Comparison of ENCODE assay signal across 1 cellular context in the genomic region with DNA sequence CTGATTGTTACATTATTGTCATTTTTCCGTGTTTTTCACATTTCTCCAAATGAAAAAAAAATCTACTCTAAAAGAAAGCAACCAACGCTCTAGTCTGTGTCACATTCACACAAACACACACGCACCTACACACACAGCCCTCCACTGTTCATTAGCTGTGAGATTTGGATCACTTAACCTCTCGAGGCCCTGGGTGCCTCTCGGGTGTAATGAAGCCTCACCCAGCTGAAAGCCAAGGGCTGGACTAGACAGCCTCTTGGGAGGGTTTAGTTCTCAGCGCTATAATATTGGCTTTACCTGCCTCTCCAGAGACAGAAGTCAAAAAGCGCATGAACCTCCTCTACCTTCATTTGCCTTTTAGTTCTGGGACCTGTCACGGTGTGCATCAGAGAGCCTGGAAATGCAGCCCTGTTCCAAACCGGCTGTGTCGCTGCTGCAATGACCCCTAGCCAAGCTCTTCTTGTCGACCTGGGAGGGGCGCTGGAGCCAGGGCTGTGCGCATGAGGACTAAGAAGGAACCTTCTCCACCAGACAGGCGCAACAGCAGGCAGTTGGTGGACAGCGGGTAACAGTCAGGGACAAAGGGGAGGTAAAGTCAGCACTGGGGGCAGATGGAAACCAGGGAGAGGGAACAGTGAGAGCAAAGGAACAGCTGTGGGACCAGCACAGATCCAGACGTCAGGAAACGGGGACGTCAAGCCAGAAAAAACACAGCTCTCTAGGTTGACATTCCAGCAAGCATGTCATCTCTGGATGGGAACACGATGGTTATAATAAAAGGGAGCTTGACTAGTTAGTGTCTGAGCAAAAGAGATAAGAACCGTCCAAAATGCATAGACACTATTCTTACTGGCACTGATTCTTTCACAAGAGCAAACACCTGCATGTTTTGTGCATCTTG.
TF ChIP-seq lines count a peak whose summit lies in the region.

No MANE protein-coding gene starts in this region.

TF ChIP-seq in IMR-90, 13 proteins besides CTCF, POLR2A, EP300 and RAD21:
- no peak for TF ChIP-seq NFE2L2 (IDR thresholded peaks at IDR 0.05; ENCODE audit: low read depth, low read length)
- no peak for TF ChIP-seq SMC3 (IDR thresholded peaks at IDR 0.05; ENCODE audit: low read depth, low read length)
- TF ChIP-seq MAFK (IDR thresholded peaks at IDR 0.05; ENCODE audit: low read depth, low read length): no peak
- no peak for TF ChIP-seq RFX5 (IDR thresholded peaks at IDR 0.05; ENCODE audit: low read depth, low read length)
- no peak for TF ChIP-seq MXI1 (IDR thresholded peaks at IDR 0.05; ENCODE audit: borderline replicate concordance, low read depth, low read length)
- no peak for TF ChIP-seq CEBPB (IDR thresholded peaks at IDR 0.05; ENCODE audit: low read depth, low read length)
- TF ChIP-seq FOS (IDR thresholded peaks at IDR 0.05; ENCODE audit: low read depth, low read length): no peak
- TF ChIP-seq BHLHE40 (IDR thresholded peaks at IDR 0.05; ENCODE audit: low read depth, low read length): no peak
- TF ChIP-seq, protein P1, sequence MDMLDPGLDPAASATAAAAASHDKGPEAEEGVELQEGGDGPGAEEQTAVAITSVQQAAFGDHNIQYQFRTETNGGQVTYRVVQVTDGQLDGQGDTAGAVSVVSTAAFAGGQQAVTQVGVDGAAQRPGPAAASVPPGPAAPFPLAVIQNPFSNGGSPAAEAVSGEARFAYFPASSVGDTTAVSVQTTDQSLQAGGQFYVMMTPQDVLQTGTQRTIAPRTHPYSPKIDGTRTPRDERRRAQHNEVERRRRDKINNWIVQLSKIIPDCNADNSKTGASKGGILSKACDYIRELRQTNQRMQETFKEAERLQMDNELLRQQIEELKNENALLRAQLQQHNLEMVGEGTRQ (IDR thresholded peaks at IDR 0.05; ENCODE audit: low read depth, low read length): no peak
- TF ChIP-seq ELK1 (IDR thresholded peaks at IDR 0.05; ENCODE audit: borderline replicate concordance, low read depth, low read length): no peak
